20 cellular contexts compared by ENCODE assay signal in the genomic region with DNA sequence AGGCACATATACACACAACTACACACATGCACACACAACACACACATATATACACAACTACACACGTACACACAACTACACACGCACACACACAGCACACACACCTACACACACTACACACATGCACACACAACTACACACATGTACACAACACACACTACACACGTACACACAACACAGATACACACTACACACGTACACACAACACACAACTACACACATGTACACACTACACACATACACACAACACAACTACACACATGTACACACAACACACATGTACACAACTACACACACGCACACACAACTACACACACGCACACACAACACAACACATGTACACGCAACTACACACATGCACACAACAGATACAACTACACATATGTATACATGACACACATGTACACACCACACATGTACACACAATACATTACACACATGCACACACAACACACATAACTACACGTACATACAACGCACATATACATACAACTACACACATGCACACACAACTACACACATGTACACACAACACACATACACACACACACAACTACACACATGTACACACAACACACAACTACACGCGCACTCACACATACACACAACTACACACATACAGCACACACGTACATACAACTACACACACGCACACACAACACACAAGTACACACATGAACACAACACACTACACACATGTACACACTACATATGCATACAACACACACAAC.
A peak's percentile ranks its signal among the peaks of the same experiment; 100 is the strongest.
DNase-seq lines count a peak whose midpoint lies in the region; ATAC-seq, FAIRE-seq and TF ChIP-seq lines count a peak whose summit lies in the region.
"Had no signal": no experiment of that assay in that cellular context is flagged by ENCODE, and none has a peak within 500 bp of the region (broad histone marks: within the 10 kb centered on the region; RNA-seq: fewer than 3 reads in every experiment).

No MANE protein-coding gene starts in this region.

- H3K14ac ChIP-seq in IMR-90 (replicated peaks; ENCODE audit: low read depth, low read length) (no peak overlapping the region), mesenchymal stem cell (ENCODE audit: low read length in 2 of 2) (no peak overlapping the region)

- TF ChIP-seq RAD21 in IMR-90 (IDR thresholded peaks at IDR 0.05; ENCODE audit: low read length) (no peak), K562 (CRISPR knock-in tag; conservative IDR thresholded peaks at IDR 0.05 in 1 of 2, IDR thresholded peaks at IDR 0.05 in 1 of 2) (no peak)

- no peak overlapping the region for H4K5ac ChIP-seq in IMR-90 (ENCODE audit: low read depth, low read length)

- TF ChIP-seq EP300 in K562 (IDR thresholded peaks at IDR 0.05; ENCODE audit: low read length): no peak

- no peaks in the 10 kb centered on the region for H3K79me2 ChIP-seq in K562 (ENCODE audit: control insufficient read depth, insufficient read depth, low read length)

- H3K79me1 ChIP-seq in IMR-90 (ENCODE audit: low read depth in 1 of 2, low read length in 2 of 2): no peaks in the 10 kb centered on the region
- no peaks in the 10 kb centered on the region for H3K79me1 ChIP-seq in mesenchymal stem cell (replicated peaks; ENCODE audit: low read length, poor library complexity, severe bottlenecking)

- intact Hi-C loops in IMR-90 (cut with micrococcal nuclease) (no loop called here), K562 (cut with micrococcal nuclease) (no loop called here), psoas muscle (cut with DNase I) (no loop called here), spleen (cut with DNase I; ENCODE audit: low total_unique reads) (no loop called here)

- CTCF ChIA-PET in IMR-90 (lab: Yijun Ruan, JAX): no interaction called here
- CTCF ChIA-PET in K562 (lab: Yijun Ruan, JAX; ENCODE audit: low intra/inter-chr PET ratio): no interaction called here

- H4K8ac ChIP-seq in IMR-90 (ENCODE audit: low read depth in 2 of 2, low read length in 2 of 2) (no peak overlapping the region), mesenchymal stem cell (ENCODE audit: low read length) (peak overlapping the region; percentile 19)

- H3K9ac ChIP-seq in BLaER1 (no peak overlapping the region), IMR-90 (ENCODE audit: low read depth, low read length) (no peak overlapping the region), K562 (ENCODE audit: insufficient read depth in 1 of 2, low read depth in 2 of 2, low read length in 2 of 2) (no peak overlapping the region), mesenchymal stem cell (ENCODE audit: low read length) (no peak overlapping the region)

- peak overlapping the region; percentile 50 for H2BK5ac ChIP-seq in IMR-90 (ENCODE audit: low read depth, low read length, poor library complexity, severe bottlenecking)
- H2BK5ac ChIP-seq in mesenchymal stem cell (ENCODE audit: low read depth, low read length, poor library complexity, severe bottlenecking): no peak overlapping the region

- H3K27me3 ChIP-seq in BLaER1 (no peaks in the 10 kb centered on the region), IMR-90 (ENCODE audit: control insufficient read depth, insufficient read depth, low read length) (peaks cover 20% of the 10 kb centered on the region), K562 (ENCODE audit: control insufficient read depth in 2 of 2, insufficient read depth in 2 of 2, low read length in 2 of 2) (peaks cover 0 to 36% of the 10 kb centered on the region in 2 experiments; a peak in 2 of 5 replicates), mesenchymal stem cell (ENCODE audit: control insufficient read depth in 1 of 2, insufficient read depth in 1 of 2, low read length in 2 of 2) (peaks cover 6 to 35% of the 10 kb centered on the region in 2 experiments), psoas muscle (ENCODE audit: insufficient read depth in 3 of 3, low read length in 2 of 3) (peaks cover 0 to 3% (median 3%) of the 10 kb centered on the region in 3 donors), spleen (replicated peaks in 1 of 7) (peaks cover 0 to 11% (median 0%) of the 10 kb centered on the region in 7 donors)

- no peak for TF ChIP-seq CTCF in IMR-90 (conservative IDR thresholded peaks at IDR 0.05; ENCODE audit: low read depth, low read length)
- TF ChIP-seq CTCF in K562 (IDR thresholded peaks at IDR 0.05 in 2 of 3, conservative IDR thresholded peaks at IDR 0.05 in 1 of 3; ENCODE audit: insufficient read depth in 2 of 3, low read depth in 1 of 3, low read length in 3 of 3): no peak
- no peak for TF ChIP-seq CTCF in psoas muscle (IDR thresholded peaks at IDR 0.05)
- TF ChIP-seq CTCF in spleen (IDR thresholded peaks at IDR 0.05 in 8 of 11, conservative IDR thresholded peaks at IDR 0.05 in 3 of 11): no peak

- no peak for TF ChIP-seq POLR2A in IMR-90 (IDR thresholded peaks at IDR 0.05; ENCODE audit: low read depth, low read length)
- TF ChIP-seq POLR2A in K562 (conservative IDR thresholded peaks at IDR 0.05): no peak
- TF ChIP-seq POLR2A in spleen (IDR thresholded peaks at IDR 0.05): no peak

- H3K27ac ChIP-seq in BLaER1 (no peak overlapping the region), IMR-90 (ENCODE audit: insufficient read depth, low read length) (no peak overlapping the region), K562 (ENCODE audit: extremely low read depth, low read depth, low read length) (no peak overlapping the region), mesenchymal stem cell (ENCODE audit: low read length, poor library complexity, severe bottlenecking) (no peak overlapping the region), psoas muscle (no peak overlapping the region), spleen (no peak overlapping the region)
- H3K27ac ChIP-seq: SK-N-MC had no signal

- H2BK120ac ChIP-seq in IMR-90 (ENCODE audit: low read depth, low read length) (no peak overlapping the region), mesenchymal stem cell (ENCODE audit: low read depth, low read length) (no peak overlapping the region)

- H3K4ac ChIP-seq in IMR-90 (ENCODE audit: low read depth, low read length) (no peak overlapping the region), mesenchymal stem cell (ENCODE audit: low read depth in 1 of 2, low read length in 2 of 2) (no peak overlapping the region)

- H3K9me3 ChIP-seq in BLaER1 (no peaks in the 10 kb centered on the region), IMR-90 (ENCODE audit: control insufficient read depth, insufficient read depth, low read length) (no peaks in the 10 kb centered on the region), K562 (replicated peaks; ENCODE audit: control insufficient read depth, insufficient read depth, low read depth, low read length) (peaks cover 12% of the 10 kb centered on the region), mesenchymal stem cell (ENCODE audit: control insufficient read depth, low read length) (no peaks in the 10 kb centered on the region), psoas muscle (no peaks in the 10 kb centered on the region), spleen (no peaks in the 10 kb centered on the region)

- no peak overlapping the region for H2AFZ ChIP-seq in IMR-90 (replicated peaks; ENCODE audit: low read length, poor library complexity)
- no peak overlapping the region for H2AFZ ChIP-seq in K562 (ENCODE audit: low read depth, low read length)
- no peak overlapping the region for H2AFZ ChIP-seq in mesenchymal stem cell (ENCODE audit: low read depth, low read length)

- BruUV-seq in IMR-90 (replicated peaks; lab: Mats Ljungman, UMichigan) (no TSS peak), K562 (replicated peaks; lab: Mats Ljungman, UMichigan) (no TSS peak)

- H3K9me1 ChIP-seq in IMR-90 (ENCODE audit: insufficient read depth, low read length) (no peaks in the 10 kb centered on the region), K562 (ENCODE audit: control insufficient read depth, insufficient read depth, low read length) (no peaks in the 10 kb centered on the region)

- WGBS in IMR-90 (ENCODE audit: extremely low coverage in 2 of 2, insufficient read length in 1 of 2), 2 experiments: 81 to 100% methylated on average over 2 to 13 of the region's 13 CpGs
- WGBS in K562 (ENCODE audit: insufficient coverage, low coverage, missing lambda C conversion rate): 5% methylated on average over 13 of the region's 13 CpGs
- WGBS in mesenchymal stem cell: 91% methylated on average over 13 of the region's 13 CpGs
- 88 to 94% (median 94%) methylated on average over 13 of the region's 13 CpGs for WGBS in psoas muscle, 3 donors
- WGBS in spleen, 5 donors: 90 to 96% (median 91%) methylated on average over 13 of the region's 13 CpGs

- no peak overlapping the region for H2BK15ac ChIP-seq in IMR-90 (ENCODE audit: low read depth, low read length)
- no peak overlapping the region for H2BK15ac ChIP-seq in mesenchymal stem cell (ENCODE audit: low read depth, poor library complexity, severe bottlenecking)

- no peak overlapping the region for H2BK12ac ChIP-seq in mesenchymal stem cell (ENCODE audit: low read length in 2 of 2)

- POLR2A ChIA-PET in IMR-90 (lab: Charles Lee; ENCODE audit: unreplicated experiment) (no interaction called here), K562 (lab: Yijun Ruan, JAX) (no interaction called here)

- ATAC-seq in IMR-90 (ENCODE audit: low read depth) (no peak), K562 (no peak), psoas muscle (no peak)

- H3K18ac ChIP-seq in IMR-90 (ENCODE audit: low read depth, low read length) (no peak overlapping the region), mesenchymal stem cell (ENCODE audit: low read depth in 1 of 2, low read length in 2 of 2) (no peak overlapping the region)

- no peak overlapping the region for H2AK9ac ChIP-seq in IMR-90 (replicated peaks; ENCODE audit: low read depth, low read length, poor library complexity)

- H3K4me3 ChIP-seq in BLaER1 (no peak overlapping the region), IMR-90 (ENCODE audit: insufficient read depth, low read depth, low read length) (no peak overlapping the region), K562 (no peak overlapping the region), mesenchymal stem cell (ENCODE audit: insufficient read depth in 1 of 2, low read depth in 1 of 2, low read length in 2 of 2) (no peak overlapping the region), psoas muscle (no peak overlapping the region), spleen (no peak overlapping the region)
- H3K4me3 ChIP-seq: SK-N-MC had no signal

- H3K4me2 ChIP-seq in BLaER1 (peak overlapping the region; percentile 65; the same call in 1 of the 2 replicates), IMR-90 (ENCODE audit: low read depth, low read length) (no peak overlapping the region), K562 (ENCODE audit: insufficient read depth, low read length) (no peak overlapping the region), mesenchymal stem cell (ENCODE audit: low read length, poor library complexity, severe bottlenecking) (no peak overlapping the region)

- dilution Hi-C loops in IMR-90 (cut with HindIII; ENCODE audit: low sequenced_read_pairs, unreplicated experiment): no loop called here

- H2AK5ac ChIP-seq in IMR-90 (ENCODE audit: low read depth, low read length): no peak overlapping the region
- H2AK5ac ChIP-seq in mesenchymal stem cell (ENCODE audit: low read length, severe bottlenecking): no peak overlapping the region

- H3K36me3 ChIP-seq in BLaER1 (no peaks in the 10 kb centered on the region), IMR-90 (ENCODE audit: control insufficient read depth, insufficient read depth, low read length) (no peaks in the 10 kb centered on the region), K562 (ENCODE audit: control insufficient read depth, insufficient read depth, low read length) (no peaks in the 10 kb centered on the region; the same call in 2 of the 3 replicates), mesenchymal stem cell (ENCODE audit: control insufficient read depth in 1 of 2, insufficient read depth in 2 of 2, low read depth in 1 of 2, low read length in 2 of 2) (no peaks in the 10 kb centered on the region), psoas muscle (ENCODE audit: insufficient read depth in 1 of 2, low read depth in 1 of 2) (no peaks in the 10 kb centered on the region), spleen (no peaks in the 10 kb centered on the region)

- in situ Hi-C loops in IMR-90 (cut with MboI; ENCODE audit: low sequenced_read_pairs): no loop called here
- in situ Hi-C loops in K562 (cut with MboI): no loop called here

- DNase-seq in IMR-90 (no peak), K562 (ENCODE audit: extremely low read depth in 1 of 4, low spot score in 3 of 4) (no peak), mesenchymal stem cell (peak; percentile 5), psoas muscle (no peak), SW 1271 (lab: John Stamatoyannopoulos, UW) (no peak), putamen (ENCODE audit: low spot score) (no peak), spleen (no peak)
- DNase-seq: C1 segment of cervical spinal cord; CD8-positive, alpha-beta memory T cell; H9; KBM-7; NCI-H1694 treated with DMSO at 0.1 percent for 48 hours; NCI-H2107; NCI-H226; OCI-M1; SHP77 had no signal

- H3K56ac ChIP-seq in IMR-90 (ENCODE audit: extremely low read depth, insufficient read depth, low read length): no peak overlapping the region

- H3K23ac ChIP-seq in IMR-90 (ENCODE audit: low read depth, low read length) (no peak overlapping the region), mesenchymal stem cell (ENCODE audit: low read length in 2 of 2) (no peak overlapping the region)

- no peak for FAIRE-seq in K562 (lab: Jason Lieb, UNC)
- FAIRE-seq: A204.1, D721Med had no signal

- no peak overlapping the region for H4K91ac ChIP-seq in IMR-90 (ENCODE audit: insufficient read depth, low read depth, low read length)
- H4K91ac ChIP-seq in mesenchymal stem cell (ENCODE audit: low read length): peak overlapping the region; percentile 58

- peaks cover 82% of the 10 kb centered on the region for H3K4me1 ChIP-seq in BLaER1
- no peaks in the 10 kb centered on the region for H3K4me1 ChIP-seq in IMR-90 (ENCODE audit: control insufficient read depth, insufficient read depth, low read length)
- H3K4me1 ChIP-seq in K562 (replicated peaks in 1 of 2; ENCODE audit: control insufficient read depth in 2 of 2, insufficient read depth in 2 of 2, low read length in 2 of 2): no peaks in the 10 kb centered on the region
- no peaks in the 10 kb centered on the region for H3K4me1 ChIP-seq in mesenchymal stem cell (ENCODE audit: control insufficient read depth, insufficient read depth, low read depth, low read length)
- peaks cover 1% of the 10 kb centered on the region for H3K4me1 ChIP-seq in psoas muscle
- no peaks in the 10 kb centered on the region for H3K4me1 ChIP-seq in spleen

- H4K20me1 ChIP-seq in BLaER1: no peaks in the 10 kb centered on the region
- H4K20me1 ChIP-seq in IMR-90 (ENCODE audit: insufficient read depth, low read length): no peaks in the 10 kb centered on the region
- H4K20me1 ChIP-seq in K562 (replicated peaks; ENCODE audit: control insufficient read depth, insufficient read depth, low read length): peaks cover 5% of the 10 kb centered on the region

- no peak overlapping the region for H2BK20ac ChIP-seq in IMR-90 (ENCODE audit: low read depth, low read length)
